ENCODE assay signal across 8 cellular contexts in the genomic region with DNA sequence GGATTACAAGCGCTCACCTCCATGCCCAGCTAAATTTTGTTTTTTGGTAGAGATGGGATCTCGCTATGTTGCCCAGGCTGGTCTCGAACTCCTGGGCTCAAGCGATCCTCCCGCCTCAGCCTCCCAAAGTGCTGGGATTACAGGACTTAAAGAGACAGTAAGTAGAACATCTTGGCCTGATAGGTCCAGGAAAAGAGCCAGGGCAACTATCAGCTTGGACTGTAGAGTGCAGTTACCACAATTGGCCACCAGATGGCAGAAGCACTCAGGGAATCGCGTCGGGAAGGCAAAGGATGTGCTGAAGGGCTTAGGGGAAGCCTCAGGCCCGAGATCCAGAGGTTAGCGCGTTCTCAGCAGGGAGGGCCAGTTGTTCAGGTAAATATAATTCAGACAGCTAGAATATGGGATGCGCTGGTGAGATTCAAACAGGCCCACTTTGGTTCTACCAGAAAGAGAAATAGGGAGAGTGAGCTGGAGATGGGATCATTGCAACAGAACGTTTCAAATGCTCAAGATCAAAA. TPM values are rescaled to one million over a fixed set of nuclear protein-coding genes. Genes with fewer than 3 reads are reported as not detected.
DNase-seq lines count a peak whose midpoint lies in the region; ATAC-seq and TF ChIP-seq lines count a peak whose summit lies in the region.

No MANE protein-coding gene starts in this region.

- H3K27ac ChIP-seq in cardiac muscle cell (no peak overlapping the region), psoas muscle (no peak overlapping the region)

- DNase-seq in EL (peak; percentile 77), LoVo (ENCODE audit: low spot score) (peak; percentile 79), SKM-1 (lab: John Stamatoyannopoulos, UW; ENCODE audit: unreplicated experiment) (peak; percentile 16), cardiac muscle cell (ENCODE audit: low read depth in 1 of 2, low spot score in 1 of 2) (peak; percentile 81 to 89), psoas muscle (peak; percentile 64 to 77), NCI-H187 treated with DMSO at 0.1 percent for 48 hours (lab: John Stamatoyannopoulos, UW) (no peak)
- DNase-seq in activated naive CD4-positive, alpha-beta T cell treated with anti-CD3 and anti-CD28 coated beads, Interleukin-2, amount 50 U/mL, for 72 hours (ENCODE audit: low spot score in 2 of 2), result peak; percentile 60 to 74

- no peak overlapping the region for H3K27ac Mint-ChIP-seq in activated naive CD4-positive, alpha-beta T cell treated with anti-CD3 and anti-CD28 coated beads, Interleukin-2, amount 50 U/mL, for 72 hours

- no peaks in the 10 kb centered on the region for H3K27me3 ChIP-seq in cardiac muscle cell
- no peaks in the 10 kb centered on the region for H3K27me3 ChIP-seq in psoas muscle (ENCODE audit: insufficient read depth in 3 of 3, low read length in 2 of 3)

- peak; percentile 92 for TF ChIP-seq CTCF in cardiac muscle cell (IDR thresholded peaks at IDR 0.05; ENCODE audit: low read depth, low read length)
- TF ChIP-seq CTCF in psoas muscle (IDR thresholded peaks at IDR 0.05), result peak; percentile 99

- peak; percentile 65 for ATAC-seq in GM21737 (IDR thresholded peaks at IDR 0.05; ENCODE audit: unreplicated experiment)
- ATAC-seq in activated naive CD4-positive, alpha-beta T cell treated with anti-CD3 and anti-CD28 coated beads, Interleukin-2, amount 50 U/mL, for 72 hours, result peak; percentile 74 to 75
- peak; percentile 90 to 95 (median 92) for ATAC-seq in psoas muscle

- 15 to 20% (median 17%) methylated on average over 13 of the region's 13 CpGs for WGBS in psoas muscle, 3 donors

- H3K4me3 ChIP-seq in cardiac muscle cell (no peak overlapping the region), psoas muscle (no peak overlapping the region)

- intact Hi-C loops in psoas muscle (cut with DNase I), result loop anchor here (1.0 to 5.0 kb wide), 3 partner anchors 232 to 778 kb away; no protein-coding TSS in a partner anchor

- no peaks in the 10 kb centered on the region for H3K36me3 ChIP-seq in cardiac muscle cell
- no peaks in the 10 kb centered on the region for H3K36me3 ChIP-seq in psoas muscle (ENCODE audit: insufficient read depth in 1 of 2, low read depth in 1 of 2)

- H3K4me1 ChIP-seq in cardiac muscle cell (ENCODE audit: low read depth) (peaks cover 5% of the 10 kb centered on the region), psoas muscle (no peaks in the 10 kb centered on the region)

- no peaks in the 10 kb centered on the region for H3K36me3 Mint-ChIP-seq in activated naive CD4-positive, alpha-beta T cell treated with anti-CD3 and anti-CD28 coated beads, Interleukin-2, amount 50 U/mL, for 72 hours

- no peaks in the 10 kb centered on the region for H3K9me3 ChIP-seq in cardiac muscle cell (ENCODE audit: low read depth)
- H3K9me3 ChIP-seq in psoas muscle, result no peaks in the 10 kb centered on the region

- no peaks in the 10 kb centered on the region for H3K9me3 Mint-ChIP-seq in activated naive CD4-positive, alpha-beta T cell treated with anti-CD3 and anti-CD28 coated beads, Interleukin-2, amount 50 U/mL, for 72 hours

RNA-seq across cellular contexts. Expression of a gene that starts 21.5 kb away (rescaled TPM):
- not detected for total RNA-seq in activated naive CD4-positive, alpha-beta T cell treated with anti-CD3 and anti-CD28 coated beads, Interleukin-2, amount 50 U/mL, for 72 hours
- total RNA-seq in cardiac muscle cell, result not detected in 2 replicates
- polyA plus RNA-seq in cardiac muscle cell, result not detected in 2 replicates
- total RNA-seq in psoas muscle, result not detected
- under 1 TPM in 1 of 3 donors, not detected in 2; 0.09 TPM for polyA plus RNA-seq in psoas muscle
